Comparison of ENCODE assay signal across 9 cellular contexts in the genomic region with DNA sequence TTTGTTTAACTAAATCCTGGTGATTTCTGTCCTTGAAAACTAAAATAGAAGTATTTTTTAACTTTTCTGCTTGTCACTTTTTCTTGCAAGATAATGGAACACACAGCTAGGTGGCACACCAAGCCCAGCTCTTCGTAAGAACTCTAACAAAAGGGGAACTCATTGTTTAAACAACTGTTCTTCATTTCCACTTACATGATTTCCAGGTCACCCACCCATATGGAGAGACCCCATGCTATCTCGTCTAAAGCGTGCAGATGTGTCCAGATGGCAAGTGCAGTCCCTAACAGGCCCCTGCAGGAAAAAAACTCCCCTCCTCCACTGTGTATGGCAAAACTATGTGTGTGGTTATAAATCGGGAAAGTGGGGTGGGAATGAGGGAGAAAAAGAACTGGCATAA. TPM values are rescaled to one million over a fixed set of nuclear protein-coding genes. Genes with fewer than 3 reads are reported as not detected.
DNase-seq lines count a peak whose midpoint lies in the region; ATAC-seq and TF ChIP-seq lines count a peak whose summit lies in the region.
"Had no signal": no experiment of that assay in that cellular context is flagged by ENCODE, and none has a peak within 500 bp of the region (broad histone marks: within the 10 kb centered on the region; RNA-seq: fewer than 3 reads in every experiment).

No MANE protein-coding gene starts in this region.

- peak; percentile 10 to 66 (median 43) for DNase-seq in CD8-positive, alpha-beta T cell
- peak; percentile 66 for DNase-seq in GM23248
- peak; percentile 52 for DNase-seq in RPMI8226
- DNase-seq in choroid plexus epithelial cell (ENCODE audit: low read depth), result peak; percentile 89
- peak; percentile 8 for DNase-seq in neuronal stem cell (ENCODE audit: low spot score)
- DNase-seq in left ventricle myocardium superior, result no peak

- 29 to 31% methylated on average over 4 of the region's 4 CpGs for WGBS in GM23248 (ENCODE audit: low coverage in 1 of 2, low lambda C conversion rate in 2 of 2, missing lambda C conversion rate in 2 of 2), 2 experiments
- no CpG with 5 or more reads among the region's 4 CpGs for WGBS in neuronal stem cell (ENCODE audit: extremely low coverage in 2 of 2, insufficient read length in 2 of 2, insufficient replicate concordance in 1 of 2), 2 donors

- H2AK5ac ChIP-seq in neuronal stem cell (ENCODE audit: low read depth, low read length), result no peak overlapping the region

- no peak overlapping the region for H3K4me3 ChIP-seq in CD8-positive, alpha-beta T cell (ENCODE audit: low read depth, low read length)
- H3K4me3 ChIP-seq in GM23248 (no peak overlapping the region), choroid plexus epithelial cell (ENCODE audit: low read depth, low read length) (no peak overlapping the region), neuronal stem cell (ENCODE audit: low read length in 2 of 2) (no peak overlapping the region)
- H3K4me3 ChIP-seq: SJSA1 had no signal

- H2AFZ ChIP-seq in GM23248 (0 out of 2 replicates have a peak overlapping the region, but pooled peaks have one; percentile 41), neuronal stem cell (ENCODE audit: low read length) (peak overlapping the region; percentile 63)

- H3K4me1 ChIP-seq in CD8-positive, alpha-beta T cell (ENCODE audit: insufficient read depth, low read length), result peaks cover 11% of the 10 kb centered on the region
- H3K4me1 ChIP-seq in GM23248 (ENCODE audit: insufficient read depth) (no peaks in the 10 kb centered on the region), neuronal stem cell (ENCODE audit: control insufficient read depth in 2 of 2, insufficient read depth in 1 of 2, low read depth in 1 of 2, low read length in 2 of 2) (peaks cover 0 to 15% of the 10 kb centered on the region in 2 donors)
- H3K4me1 ChIP-seq: SJSA1 had no signal

- no peak overlapping the region for H3K18ac ChIP-seq in neuronal stem cell (ENCODE audit: low read length)

- no peak overlapping the region for H2BK5ac ChIP-seq in neuronal stem cell (ENCODE audit: low read length)

- H3K4me1 Mint-ChIP-seq in CD8-positive, alpha-beta T cell (ENCODE audit: low read depth), result peaks cover 32% of the 10 kb centered on the region

- no peaks in the 10 kb centered on the region for H4K20me1 ChIP-seq in GM23248 (ENCODE audit: insufficient read depth)

- H3K79me1 ChIP-seq in neuronal stem cell (ENCODE audit: low read depth, low read length), result no peaks in the 10 kb centered on the region

- no peak overlapping the region for H3K27ac Mint-ChIP-seq in CD8-positive, alpha-beta T cell

- H2BK12ac ChIP-seq in neuronal stem cell (ENCODE audit: low read length), result no peak overlapping the region

- H3K9me2 ChIP-seq in GM23248 (ENCODE audit: insufficient read depth), result no peaks in the 10 kb centered on the region

- CTCF ChIA-PET in CD8-positive, alpha-beta T cell (lab: Charles Lee), result interaction anchor here (0.7 to 4.9 kb wide), 22 partner anchors 11 to 254 kb away, joined by 3 to 45 read pairs (median 3); a partner anchor contains a TSS

- no peak overlapping the region for H3K14ac ChIP-seq in neuronal stem cell (ENCODE audit: low read length)

- no peaks in the 10 kb centered on the region for H3K36me3 ChIP-seq in CD8-positive, alpha-beta T cell (ENCODE audit: insufficient read depth, low read length)
- H3K36me3 ChIP-seq in GM23248 (ENCODE audit: low read depth) (no peaks in the 10 kb centered on the region), neuronal stem cell (replicated peaks in 1 of 2; ENCODE audit: control insufficient read depth in 2 of 2, insufficient read depth in 2 of 2, low read length in 2 of 2) (no peaks in the 10 kb centered on the region)
- H3K36me3 ChIP-seq: SJSA1 had no signal

- H3K79me2 ChIP-seq in GM23248 (ENCODE audit: insufficient read depth), result no peaks in the 10 kb centered on the region

- H3K9ac ChIP-seq in GM23248 (no peak overlapping the region), neuronal stem cell (ENCODE audit: low read depth, low read length, poor library complexity) (no peak overlapping the region)

- no peak overlapping the region for H3K27ac ChIP-seq in CD8-positive, alpha-beta T cell (ENCODE audit: low read depth, low read length)
- H3K27ac ChIP-seq in GM23248 (no peak overlapping the region), neuronal stem cell (replicated peaks; ENCODE audit: low read length) (no peak overlapping the region)
- H3K27ac ChIP-seq: SJSA1 had no signal

- no peaks in the 10 kb centered on the region for H3K9me3 ChIP-seq in CD8-positive, alpha-beta T cell (ENCODE audit: low read length)
- H3K9me3 ChIP-seq in GM23248 (ENCODE audit: low read depth), result no peaks in the 10 kb centered on the region
- no peaks in the 10 kb centered on the region for H3K9me3 ChIP-seq in neuronal stem cell (replicated peaks in 1 of 2; ENCODE audit: control insufficient read depth in 2 of 2, insufficient read depth in 1 of 2, low read depth in 1 of 2, low read length in 2 of 2)
- H3K9me3 ChIP-seq: SJSA1 had no signal

- H3K27me3 ChIP-seq in CD8-positive, alpha-beta T cell (ENCODE audit: insufficient read depth, low read length), result no peaks in the 10 kb centered on the region
- H3K27me3 ChIP-seq in GM23248 (replicated peaks; ENCODE audit: insufficient read depth) (no peaks in the 10 kb centered on the region), neuronal stem cell (ENCODE audit: control insufficient read depth in 3 of 3, insufficient read depth in 3 of 3, low read depth in 1 of 3, low read length in 3 of 3) (no peaks in the 10 kb centered on the region)
- H3K27me3 ChIP-seq: SJSA1 had no signal

- TF ChIP-seq CTCF in CD8-positive, alpha-beta T cell (IDR thresholded peaks at IDR 0.05), result peak; percentile 71
- TF ChIP-seq CTCF in choroid plexus epithelial cell (conservative IDR thresholded peaks at IDR 0.05; ENCODE audit: low read depth, low read length), result peak; percentile 76

- no peak overlapping the region for H3K4ac ChIP-seq in neuronal stem cell (ENCODE audit: low read length)

- no peaks in the 10 kb centered on the region for H3K9me3 Mint-ChIP-seq in CD8-positive, alpha-beta T cell

- no peak overlapping the region for H3K23ac ChIP-seq in neuronal stem cell (ENCODE audit: low read depth, low read length, poor library complexity)

- H3K4me3 Mint-ChIP-seq in CD8-positive, alpha-beta T cell, result no peak overlapping the region

- H4K8ac ChIP-seq in neuronal stem cell (ENCODE audit: low read depth, low read length), result no peak overlapping the region

- in situ Hi-C loops in GM23248 (cut with MboI), result no loop called here

- H3F3A ChIP-seq in GM23248 (ENCODE audit: insufficient read depth), result no peaks in the 10 kb centered on the region

- peak; percentile 67 for ATAC-seq in CD8-positive, alpha-beta T cell
- no peak for ATAC-seq in GM21526 (IDR thresholded peaks at IDR 0.05; ENCODE audit: low FRiP score, unreplicated experiment)
- ATAC-seq in HG02759 (IDR thresholded peaks at IDR 0.05; ENCODE audit: unreplicated experiment), result no peak
- no peak for ATAC-seq in left ventricle myocardium superior

- H2BK120ac ChIP-seq in neuronal stem cell (ENCODE audit: low read depth, low read length), result no peak overlapping the region

- H3K36me3 Mint-ChIP-seq in CD8-positive, alpha-beta T cell, result no peaks in the 10 kb centered on the region

- POLR2A ChIA-PET in CD8-positive, alpha-beta T cell (lab: Charles Lee), result interaction anchor here (1.1 to 1.9 kb wide), 2 partner anchors 45 to 225 kb away, joined by 8 read pairs; no protein-coding TSS in a partner anchor

- no peak overlapping the region for H3K4me2 ChIP-seq in GM23248 (ENCODE audit: unreplicated experiment)
- no peak overlapping the region for H3K4me2 ChIP-seq in neuronal stem cell (ENCODE audit: insufficient read depth, low read length, poor library complexity, severe bottlenecking)

- H2BK15ac ChIP-seq in neuronal stem cell (ENCODE audit: low read length), result no peak overlapping the region

- intact Hi-C loops in CD8-positive, alpha-beta T cell (cut with DNase I, micrococcal nuclease), result loop anchor here (1.0 to 5.0 kb wide), 6 partner anchors 18 to 225 kb away; a partner anchor contains a TSS
- intact Hi-C loops in left ventricle myocardium superior (cut with micrococcal nuclease), result no loop called here

- H3K27me3 Mint-ChIP-seq in CD8-positive, alpha-beta T cell (ENCODE audit: low read depth), result no peaks in the 10 kb centered on the region

- no peak overlapping the region for H4K91ac ChIP-seq in neuronal stem cell (ENCODE audit: low read depth, low read length, poor library complexity)

RNA-seq across cellular contexts. Expression of a gene that starts 43.3 kb away (rescaled TPM):
- total RNA-seq in CD8-positive, alpha-beta T cell, result 1 to 10 TPM; 4.3 to 5.6 TPM
- total RNA-seq in GM23248 (2014; rRNA removed; shearing (Covaris generic)), result 4.3 and 5.2 TPM in 2 replicates
- polyA plus RNA-seq in GM23248 (2016; fragmentation: Nextera tagmentation; extraction: Ambion mirVana), result 3.2 and 3.4 TPM in 2 replicates
- 2.2 TPM for polyA plus RNA-seq in neuronal stem cell (2013, experiment 1 of 2)
- polyA plus RNA-seq in neuronal stem cell (2013, experiment 2 of 2), result 2.2 TPM
- total RNA-seq in left ventricle myocardium superior, result 3.3 TPM

RNA-seq across cellular contexts. Expression of a gene that starts 45.9 kb away (rescaled TPM):
- 100 to 1,000 TPM; 173 to 179 TPM for total RNA-seq in CD8-positive, alpha-beta T cell
- 477 and 555 TPM in 2 replicates for total RNA-seq in GM23248 (2014; rRNA removed; shearing (Covaris generic))
- 969 and 998 TPM in 2 replicates for polyA plus RNA-seq in GM23248 (2016; fragmentation: Nextera tagmentation; extraction: Ambion mirVana)
- 312 TPM for polyA plus RNA-seq in neuronal stem cell (2013, experiment 1 of 2)
- polyA plus RNA-seq in neuronal stem cell (2013, experiment 2 of 2), result 308 TPM
- 350 TPM for total RNA-seq in left ventricle myocardium superior
